In genomic region chr4:164383187-164384181, GRCh38 we compare ENCODE assay signal across 10 cellular contexts.
DNase-seq lines count a peak whose midpoint lies in the region; ATAC-seq and TF ChIP-seq lines count a peak whose summit lies in the region.
"Had no signal": no experiment of that assay in that cellular context is flagged by ENCODE, and none has a peak within 500 bp of the region (broad histone marks: within the 10 kb centered on the region; RNA-seq: fewer than 3 reads in every experiment).

No MANE protein-coding gene starts in this region.

- no peak overlapping the region for H3K4me3 Mint-ChIP-seq in activated naive CD8-positive, alpha-beta T cell treated with anti-CD3 and anti-CD28 coated beads, Interleukin-2, amount 50 U/mL, for 24 hours
- no peak overlapping the region for H3K4me3 Mint-ChIP-seq in HFFc6

- H3K36me3 Mint-ChIP-seq in activated naive CD8-positive, alpha-beta T cell treated with anti-CD3 and anti-CD28 coated beads, Interleukin-2, amount 50 U/mL, for 24 hours (ENCODE audit: low read depth): no peaks in the 10 kb centered on the region
- H3K36me3 Mint-ChIP-seq in HFFc6 (ENCODE audit: low read depth): no peaks in the 10 kb centered on the region

- H3K27ac ChIP-seq in iPS-20b (ENCODE audit: low read length): no peak overlapping the region
- no peak overlapping the region for H3K27ac ChIP-seq in spleen
- H3K27ac ChIP-seq: thyroid gland had no signal

- DNase-seq in NCI-H1417 (lab: John Stamatoyannopoulos, UW): peak in 2 of 3 experiments; percentile 43 to 50
- no peak for DNase-seq in NCI-H1417 treated with DMSO at 0.1 percent for 48 hours (lab: John Stamatoyannopoulos, UW)
- DNase-seq in activated naive CD8-positive, alpha-beta T cell treated with anti-CD3 and anti-CD28 coated beads, Interleukin-2, amount 50 U/mL, for 24 hours: peak; percentile 1
- DNase-seq in spleen: peak; percentile 66
- DNase-seq in HFFc6: no peak

- TF ChIP-seq POLR2A in spleen (IDR thresholded peaks at IDR 0.05): no peak

- 5 to 18% (median 6%) methylated on average over 43 to 76 of the region's 76 CpGs for WGBS in spleen, 5 donors

- H3K4me1 Mint-ChIP-seq in activated naive CD8-positive, alpha-beta T cell treated with anti-CD3 and anti-CD28 coated beads, Interleukin-2, amount 50 U/mL, for 24 hours: no peaks in the 10 kb centered on the region
- no peaks in the 10 kb centered on the region for H3K4me1 Mint-ChIP-seq in HFFc6 (ENCODE audit: low read depth)

- H3K9ac ChIP-seq in iPS-20b (ENCODE audit: low read depth, low read length): peak overlapping the region; percentile 40; the same call in 1 of the 2 replicates

- H3K27me3 ChIP-seq in iPS-20b (ENCODE audit: insufficient read depth, low read length): peaks cover 50% of the 10 kb centered on the region
- H3K27me3 ChIP-seq in spleen (replicated peaks in 1 of 7): peaks cover 0 to 33% (median 14%) of the 10 kb centered on the region in 7 donors
- H3K27me3 ChIP-seq: thyroid gland had no signal

- H3K36me3 ChIP-seq in iPS-20b (ENCODE audit: insufficient read depth, low read depth, low read length): no peaks in the 10 kb centered on the region
- no peaks in the 10 kb centered on the region for H3K36me3 ChIP-seq in spleen
- H3K36me3 ChIP-seq: thyroid gland had no signal

- H3K27me3 Mint-ChIP-seq in activated naive CD8-positive, alpha-beta T cell treated with anti-CD3 and anti-CD28 coated beads, Interleukin-2, amount 50 U/mL, for 24 hours: peaks cover 24% of the 10 kb centered on the region
- H3K27me3 Mint-ChIP-seq in HFFc6 (ENCODE audit: insufficient read depth): no peaks in the 10 kb centered on the region

- H3K9me3 ChIP-seq in iPS-20b (ENCODE audit: insufficient read depth, low read depth, low read length): no peaks in the 10 kb centered on the region
- no peaks in the 10 kb centered on the region for H3K9me3 ChIP-seq in spleen
- H3K9me3 ChIP-seq: thyroid gland had no signal

- TF ChIP-seq CTCF in spleen (IDR thresholded peaks at IDR 0.05 in 8 of 11, conservative IDR thresholded peaks at IDR 0.05 in 3 of 11): no peak
- TF ChIP-seq CTCF in HFFc6 (IDR thresholded peaks at IDR 0.05): no peak

- peak; percentile 33 for ATAC-seq in activated naive CD8-positive, alpha-beta T cell treated with anti-CD3 and anti-CD28 coated beads, Interleukin-2, amount 50 U/mL, for 24 hours
- no peak for ATAC-seq in HG03045 (IDR thresholded peaks at IDR 0.05; ENCODE audit: unreplicated experiment)
- ATAC-seq in HG03442 (IDR thresholded peaks at IDR 0.05; ENCODE audit: unreplicated experiment): no peak
- ATAC-seq: K562 had no signal

- intact Hi-C loops in spleen (cut with DNase I; ENCODE audit: low total_unique reads): no loop called here

- H3K4me3 ChIP-seq in iPS-20b (ENCODE audit: low read length) (peak overlapping the region; percentile 76), spleen (no peak overlapping the region)
- H3K4me3 ChIP-seq: K562, thyroid gland had no signal

- H3K4me1 ChIP-seq in iPS-20b (ENCODE audit: insufficient read depth, low read length) (peaks cover 4% of the 10 kb centered on the region; the same call in 1 of the 2 replicates), spleen (peaks cover 0 to 5% (median 0%) of the 10 kb centered on the region in 6 donors)

- no peak overlapping the region for H3K27ac Mint-ChIP-seq in activated naive CD8-positive, alpha-beta T cell treated with anti-CD3 and anti-CD28 coated beads, Interleukin-2, amount 50 U/mL, for 24 hours
- no peak overlapping the region for H3K27ac Mint-ChIP-seq in HFFc6

- no peaks in the 10 kb centered on the region for H3K9me3 Mint-ChIP-seq in activated naive CD8-positive, alpha-beta T cell treated with anti-CD3 and anti-CD28 coated beads, Interleukin-2, amount 50 U/mL, for 24 hours
- H3K9me3 Mint-ChIP-seq in HFFc6: peaks cover 33% of the 10 kb centered on the region

Comparison
In these comparisons a context has a peak if more than half of its experiments do, and no peak if none do; other contexts are left out.
1. DNase-seq: peak in NCI-H1417 (2 of 3), activated naive CD8-positive, alpha-beta T cell treated with anti-CD3 and anti-CD28 coated beads, Interleukin-2, amount 50 U/mL, for 24 hours (single experiment) and spleen (single experiment); none in NCI-H1417 treated with DMSO at 0.1 percent for 48 hours (single experiment) and HFFc6 (single experiment).